ENCODE assay signal across 16 cellular contexts in genomic region chr12:46457958-46458357, GRCh38.
DNase-seq lines count a peak whose midpoint lies in the region; ATAC-seq lines count a peak whose summit lies in the region.
"Had no signal": no experiment of that assay in that cellular context is flagged by ENCODE, and none has a peak within 500 bp of the region (broad histone marks: within the 10 kb centered on the region; RNA-seq: fewer than 3 reads in every experiment).

No MANE protein-coding gene starts in this region.

- peaks cover 5% of the 10 kb centered on the region for H3K36me3 Mint-ChIP-seq in activated naive CD4-positive, alpha-beta T cell treated with anti-CD3 and anti-CD28 coated beads, Interleukin-2, amount 10 ng/mL, durations not matched to agents 7 days and 5 days
- no peaks in the 10 kb centered on the region for H3K36me3 Mint-ChIP-seq in activated T-helper 17 cell treated with anti-CD3 and anti-CD28 coated beads, Interleukin-2, amount 50 U/mL, for 72 hours (ENCODE audit: low read depth)
- H3K36me3 Mint-ChIP-seq in natural killer cell treated with Interleukin-12 subunit alpha and Interleukin-12 subunit beta and Interleukin-15 and Interleukin-18, amount 100 ng/mL, for 72 hours = no peaks in the 10 kb centered on the region
- H3K36me3 Mint-ChIP-seq: CD4-positive, CD25-positive, alpha-beta regulatory T cell had no signal

- ATAC-seq in activated T-helper 17 cell treated with anti-CD3 and anti-CD28 coated beads, Interleukin-2, amount 50 U/mL, for 72 hours (replicated peaks) = no peak
- ATAC-seq in natural killer cell treated with Interleukin-12 subunit alpha and Interleukin-12 subunit beta and Interleukin-15 and Interleukin-18, amount 100 ng/mL, for 72 hours = no peak
- ATAC-seq in HG02870 (IDR thresholded peaks at IDR 0.05; ENCODE audit: unreplicated experiment) (no peak), left colon (no peak), GM19467 (IDR thresholded peaks at IDR 0.05; ENCODE audit: unreplicated experiment) (no peak)
- ATAC-seq: K562 had no signal

- H3K36me3 ChIP-seq in KOPT-K1 (ENCODE audit: insufficient read depth, low read length) = no peaks in the 10 kb centered on the region

- DNase-seq in activated naive CD4-positive, alpha-beta T cell treated with anti-CD3 and anti-CD28 coated beads, Interleukin-2, amount 10 ng/mL, durations not matched to agents 7 days and 5 days = no peak
- DNase-seq in activated naive CD4-positive, alpha-beta T cell (lab: John Stamatoyannopoulos, UW) = no peak
- DNase-seq in natural killer cell treated with Interleukin-12 subunit alpha and Interleukin-12 subunit beta and Interleukin-15 and Interleukin-18, amount 100 ng/mL, for 72 hours (ENCODE audit: low spot score) = no peak
- DNase-seq in left colon = no peak
- DNase-seq: Calu3, DMS53, HCEC 1CT, NCI-H1417 treated with DMSO at 0.1 percent for 48 hours, NCI-H1930, NCI-H774 had no signal

- H3K9me3 Mint-ChIP-seq in activated naive CD4-positive, alpha-beta T cell treated with anti-CD3 and anti-CD28 coated beads, Interleukin-2, amount 10 ng/mL, durations not matched to agents 7 days and 5 days = no peaks in the 10 kb centered on the region
- no peaks in the 10 kb centered on the region for H3K9me3 Mint-ChIP-seq in activated T-helper 17 cell treated with anti-CD3 and anti-CD28 coated beads, Interleukin-2, amount 50 U/mL, for 72 hours
- H3K9me3 Mint-ChIP-seq in natural killer cell treated with Interleukin-12 subunit alpha and Interleukin-12 subunit beta and Interleukin-15 and Interleukin-18, amount 100 ng/mL, for 72 hours = no peaks in the 10 kb centered on the region
- H3K9me3 Mint-ChIP-seq: CD4-positive, CD25-positive, alpha-beta regulatory T cell had no signal

- no peak overlapping the region for H3K4me3 Mint-ChIP-seq in activated naive CD4-positive, alpha-beta T cell treated with anti-CD3 and anti-CD28 coated beads, Interleukin-2, amount 10 ng/mL, durations not matched to agents 7 days and 5 days
- peak overlapping the region; percentile 76 for H3K4me3 Mint-ChIP-seq in activated T-helper 17 cell treated with anti-CD3 and anti-CD28 coated beads, Interleukin-2, amount 50 U/mL, for 72 hours
- peak overlapping the region; percentile 91 for H3K4me3 Mint-ChIP-seq in natural killer cell treated with Interleukin-12 subunit alpha and Interleukin-12 subunit beta and Interleukin-15 and Interleukin-18, amount 100 ng/mL, for 72 hours

- CTCF ChIA-PET in activated naive CD4-positive, alpha-beta T cell treated with anti-CD3 and anti-CD28 coated beads, Interleukin-2, amount 10 ng/mL, durations not matched to agents 7 days and 5 days (lab: Charles Lee) = interaction anchor here (1.1 to 1.4 kb wide), 2 partner anchors 87 to 204 kb away, joined by 3 to 4 read pairs; no protein-coding TSS in a partner anchor

- intact Hi-C loops in left colon (cut with DNase I, micrococcal nuclease) = no loop called here

- H3K27me3 Mint-ChIP-seq in activated naive CD4-positive, alpha-beta T cell treated with anti-CD3 and anti-CD28 coated beads, Interleukin-2, amount 10 ng/mL, durations not matched to agents 7 days and 5 days = no peaks in the 10 kb centered on the region
- H3K27me3 Mint-ChIP-seq in activated T-helper 17 cell treated with anti-CD3 and anti-CD28 coated beads, Interleukin-2, amount 50 U/mL, for 72 hours = no peaks in the 10 kb centered on the region
- H3K27me3 Mint-ChIP-seq in natural killer cell treated with Interleukin-12 subunit alpha and Interleukin-12 subunit beta and Interleukin-15 and Interleukin-18, amount 100 ng/mL, for 72 hours = no peaks in the 10 kb centered on the region
- H3K27me3 Mint-ChIP-seq: CD4-positive, CD25-positive, alpha-beta regulatory T cell had no signal

- H3K4me1 Mint-ChIP-seq in activated naive CD4-positive, alpha-beta T cell treated with anti-CD3 and anti-CD28 coated beads, Interleukin-2, amount 10 ng/mL, durations not matched to agents 7 days and 5 days = peaks cover 71% of the 10 kb centered on the region
- H3K4me1 Mint-ChIP-seq in activated T-helper 17 cell treated with anti-CD3 and anti-CD28 coated beads, Interleukin-2, amount 50 U/mL, for 72 hours = peaks cover 43% of the 10 kb centered on the region
- peaks cover 53 to 55% of the 10 kb centered on the region in 2 donors for H3K4me1 Mint-ChIP-seq in natural killer cell treated with Interleukin-12 subunit alpha and Interleukin-12 subunit beta and Interleukin-15 and Interleukin-18, amount 100 ng/mL, for 72 hours (ENCODE audit: low read depth in 2 of 2)

- H3K27ac Mint-ChIP-seq in activated naive CD4-positive, alpha-beta T cell treated with anti-CD3 and anti-CD28 coated beads, Interleukin-2, amount 10 ng/mL, durations not matched to agents 7 days and 5 days = peak overlapping the region; percentile 96
- H3K27ac Mint-ChIP-seq in activated T-helper 17 cell treated with anti-CD3 and anti-CD28 coated beads, Interleukin-2, amount 50 U/mL, for 72 hours = no peak overlapping the region
- H3K27ac Mint-ChIP-seq in natural killer cell treated with Interleukin-12 subunit alpha and Interleukin-12 subunit beta and Interleukin-15 and Interleukin-18, amount 100 ng/mL, for 72 hours = peak overlapping the region; percentile 94 to 97

- no peaks in the 10 kb centered on the region for H3K9me3 ChIP-seq in KOPT-K1 (ENCODE audit: insufficient read depth, low read length, poor library complexity, severe bottlenecking)

- H3K27ac ChIP-seq in KOPT-K1 (ENCODE audit: low read depth, low read length, poor library complexity, severe bottlenecking) = peak overlapping the region; percentile 81
